In the genomic region with DNA sequence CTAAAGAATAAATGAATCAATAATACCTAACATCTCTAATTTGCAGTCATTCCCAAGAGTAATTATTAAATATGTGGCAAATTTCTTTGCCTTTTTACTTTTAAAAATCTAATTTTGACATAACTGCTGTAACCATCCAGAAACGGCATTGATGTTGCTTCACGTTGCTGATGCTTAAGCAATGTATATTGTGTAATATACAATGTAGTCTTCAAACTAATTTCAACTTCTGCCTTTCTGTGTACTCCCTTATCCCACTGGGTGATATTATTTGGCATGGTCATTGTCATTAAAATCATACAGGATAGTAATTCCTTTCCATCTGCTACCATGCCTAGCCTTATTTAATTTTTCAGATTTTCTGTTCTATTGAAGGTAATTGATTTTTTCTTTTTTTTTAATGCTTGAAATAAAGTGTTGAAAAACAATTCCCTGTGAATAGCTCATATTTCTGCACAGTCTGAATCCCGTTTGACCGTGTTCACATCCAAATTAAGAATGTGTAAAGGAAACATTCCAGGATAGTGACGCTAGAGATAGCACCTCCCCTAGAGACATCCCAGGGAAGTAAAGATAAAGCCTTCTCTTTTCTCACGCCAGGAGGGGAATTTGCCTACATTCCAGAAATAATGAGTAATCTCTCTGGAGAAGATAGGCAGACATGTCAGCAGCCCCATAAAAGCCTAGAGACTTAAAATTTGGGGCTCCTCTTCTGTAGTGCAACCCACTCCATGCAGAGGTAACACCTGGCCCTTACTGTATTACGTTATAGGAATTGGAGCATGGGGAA, we compare ENCODE assay signal across 10 cellular contexts. TPM values are rescaled to one million over a fixed set of nuclear protein-coding genes. Genes with fewer than 3 reads are reported as not detected.
DNase-seq lines count a peak whose midpoint lies in the region; ATAC-seq and TF ChIP-seq lines count a peak whose summit lies in the region.
"Had no signal": no experiment of that assay in that cellular context is flagged by ENCODE, and none has a peak within 500 bp of the region (broad histone marks: within the 10 kb centered on the region; RNA-seq: fewer than 3 reads in every experiment).

No MANE protein-coding gene starts in this region.

- H3K9me3 ChIP-seq in lung (ENCODE audit: control insufficient read depth in 2 of 2, insufficient read depth in 1 of 2, low read length in 1 of 2) (no peaks in the 10 kb centered on the region), Peyer's patch (no peaks in the 10 kb centered on the region)

- H3K27me3 ChIP-seq in BJ (ENCODE audit: control insufficient read depth, insufficient read depth, low read length) (no peaks in the 10 kb centered on the region), lung (ENCODE audit: control insufficient read depth, insufficient read depth) (no peaks in the 10 kb centered on the region), Peyer's patch (no peaks in the 10 kb centered on the region)

- peak; percentile 78 for DNase-seq in BJ (ENCODE audit: low read depth)
- DNase-seq in NCI-H226, result peak; percentile 95
- DNase-seq in dermis microvascular lymphatic vessel endothelial cell (ENCODE audit: low read depth in 2 of 2), result peak; percentile 92 to 93
- no peak for DNase-seq in lung (ENCODE audit: low spot score)
- DNase-seq in Peyer's patch, result no peak
- DNase-seq in cerebellar cortex (ENCODE audit: low spot score), result no peak
- no peak for DNase-seq in NCI-H345 treated with DMSO at 0.1 percent for 48 hours (lab: John Stamatoyannopoulos, UW; ENCODE audit: unreplicated experiment)
- DNase-seq: DND-41; effector CD4-positive, alpha-beta T cell had no signal

- 53 to 70% methylated on average over 7 of the region's 7 CpGs for WGBS in lung, 2 donors

- TF ChIP-seq POLR2A in Peyer's patch (IDR thresholded peaks at IDR 0.05), result no peak

- CTCF ChIA-PET in BJ (lab: Yijun Ruan, JAX), result interaction anchor here (0.7 kb wide), 1 partner anchor 219 kb away, joined by 3 read pairs; no protein-coding TSS in a partner anchor

- no peaks in the 10 kb centered on the region for H3K36me3 ChIP-seq in BJ (ENCODE audit: control insufficient read depth, insufficient read depth, low read length)
- H3K36me3 ChIP-seq in lung (ENCODE audit: control insufficient read depth in 2 of 2, insufficient read depth in 2 of 2, low read length in 2 of 2), result peaks cover 1 to 7% of the 10 kb centered on the region in 2 donors
- peaks cover 0 to 21% (median 0%) of the 10 kb centered on the region in 3 donors for H3K36me3 ChIP-seq in Peyer's patch

- TF ChIP-seq CTCF in BJ (IDR thresholded peaks at IDR 0.05; ENCODE audit: insufficient read depth, low read depth, low read length) (no peak), lung (IDR thresholded peaks at IDR 0.05; ENCODE audit: control extremely low read depth, extremely low read depth) (no peak), Peyer's patch (IDR thresholded peaks at IDR 0.05) (no peak)

- H3K27ac ChIP-seq in lung (ENCODE audit: low read depth in 1 of 2, low read length in 1 of 2), result peak overlapping the region in 1 of 2 donors; percentile 9
- H3K27ac ChIP-seq in Peyer's patch, result no peak overlapping the region

- H3K4me1 ChIP-seq in lung (ENCODE audit: control insufficient read depth in 2 of 2, insufficient read depth in 2 of 2, low read length in 2 of 2), result peaks cover 0 to 3% of the 10 kb centered on the region in 2 donors
- H3K4me1 ChIP-seq in Peyer's patch, result no peaks in the 10 kb centered on the region

- H3K4me3 ChIP-seq in BJ (ENCODE audit: low read depth, low read length) (no peak overlapping the region), lung (no peak overlapping the region), Peyer's patch (no peak overlapping the region)

- ATAC-seq in lung (ENCODE audit: insufficient read depth, low FRiP score), result peak; percentile 24
- no peak for ATAC-seq in HG03097 (IDR thresholded peaks at IDR 0.05; ENCODE audit: low FRiP score, unreplicated experiment)

- POLR2A ChIA-PET in BJ (lab: Charles Lee), result interaction anchor here (0.6 kb wide), 1 partner anchor 517 kb away, joined by 5 read pairs; no protein-coding TSS in a partner anchor

RNA-seq across cellular contexts. Expression of a gene that starts 8.6 kb away (rescaled TPM):
- polyA plus RNA-seq in BJ (2011; rRNA removed) (19.5 and 29.0 TPM in 2 replicates), lung (10 to 100 TPM; 27.1 to 56.0 TPM)
- polyA minus RNA-seq in BJ (2011; rRNA and poly(A)+ RNA removed), result 2.6 and 3.9 TPM in 2 replicates
- total RNA-seq in dermis microvascular lymphatic vessel endothelial cell (19.8 and 20.1 TPM in 2 replicates), lung (10 to 100 TPM; 19.3 to 27.3 TPM), Peyer's patch (10 to 100 TPM; 15.1 to 59.4 (median 33.9) TPM)

RNA-seq across cellular contexts. Expression of a gene that starts 12.7 kb away (rescaled TPM):
- polyA plus RNA-seq in BJ (2011; rRNA removed) (38.5 and 39.1 TPM in 2 replicates), lung (10 to 100 TPM in 1 of 2 donors, 1 to 10 TPM in 1; 4.1 to 53.5 TPM)
- 3.3 and 5.8 TPM in 2 replicates for polyA minus RNA-seq in BJ (2011; rRNA and poly(A)+ RNA removed)
- total RNA-seq in dermis microvascular lymphatic vessel endothelial cell (35.6 and 88.1 TPM in 2 replicates), lung (10 to 100 TPM in 1 of 2 donors, 1 to 10 TPM in 1; 9.1 to 12.8 TPM), Peyer's patch (10 to 100 TPM in 3 of 4 donors, 1 to 10 TPM in 1; 7.4 to 62.5 (median 40.2) TPM)

RNA-seq across cellular contexts. Expression of a gene that starts 35.1 kb away (rescaled TPM):
- polyA plus RNA-seq in BJ (2011; rRNA removed) (20.5 and 43.8 TPM in 2 replicates), lung (10 to 100 TPM; 45.9 to 77.1 TPM)
- 35.1 and 38.2 TPM in 2 replicates for polyA minus RNA-seq in BJ (2011; rRNA and poly(A)+ RNA removed)
- total RNA-seq in dermis microvascular lymphatic vessel endothelial cell (81.9 and 104 TPM in 2 replicates), lung (100 to 1,000 TPM in 1 of 2 donors, 10 to 100 TPM in 1; 98.4 to 138 TPM), Peyer's patch (100 to 1,000 TPM in 2 of 4 donors, 10 to 100 TPM in 2; 58.7 to 104 (median 99.4) TPM)

Comparison
In these comparisons a context has a peak if more than half of its experiments do, and no peak if none do; other contexts are left out.
1. DNase-seq: peak in BJ (single experiment), NCI-H226 (single experiment) and dermis microvascular lymphatic vessel endothelial cell (2 of 2); none in lung (single experiment), Peyer's patch (0 of 3), cerebellar cortex (single experiment) and NCI-H345 treated with DMSO at 0.1 percent for 48 hours (single experiment).